Comparison of ENCODE assay signal across 8 cellular contexts in the genomic region with DNA sequence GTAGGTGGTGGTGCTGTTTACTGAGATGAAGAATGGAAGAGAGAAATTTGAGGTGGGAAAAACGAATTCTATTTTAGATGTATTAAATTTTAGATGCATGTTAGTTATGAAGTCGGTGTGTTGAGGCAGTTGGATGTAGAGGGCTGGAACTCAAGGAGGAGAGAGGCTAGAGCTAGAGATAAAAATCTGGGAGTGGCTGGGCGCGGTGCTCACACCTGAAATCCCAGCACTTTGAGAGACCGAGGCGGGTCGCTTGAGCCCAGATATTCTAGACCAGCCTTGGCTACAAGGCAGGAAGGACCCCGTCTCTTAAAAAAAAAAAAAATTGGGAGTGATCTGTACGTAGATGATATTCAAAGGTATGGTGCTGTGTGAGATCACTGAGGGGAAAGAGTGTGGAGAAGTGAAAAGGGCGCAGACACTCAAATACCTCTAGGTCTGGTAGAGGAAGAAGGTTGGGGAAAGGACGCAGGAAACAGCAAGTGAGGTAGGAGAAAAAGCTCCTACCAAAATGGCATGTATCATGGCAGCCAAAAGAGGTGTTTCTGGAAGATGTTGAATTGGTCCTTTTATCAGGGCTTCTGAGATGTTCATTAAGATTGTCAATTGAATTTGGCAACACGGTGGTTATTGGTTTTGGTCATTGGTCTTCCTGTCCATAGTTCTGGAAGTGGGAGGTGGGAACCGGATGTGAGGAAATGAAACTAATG. TPM values are rescaled to one million over a fixed set of nuclear protein-coding genes. Genes with fewer than 3 reads are reported as not detected.
DNase-seq lines count a peak whose midpoint lies in the region; ATAC-seq and TF ChIP-seq lines count a peak whose summit lies in the region.

No MANE protein-coding gene starts in this region.

- in situ Hi-C loops in GM13976 (cut with MboI; ENCODE audit: low sequenced_read_pairs, unreplicated experiment): no loop called here

- 25 to 28% methylated on average over 13 of the region's 13 CpGs for WGBS in ectodermal cell, 2 experiments

- H3K27me3 ChIP-seq in NT2/D1 (ENCODE audit: insufficient read depth, insufficient read length) (no peaks in the 10 kb centered on the region), ectodermal cell (ENCODE audit: control insufficient read depth, insufficient read depth, low read length, poor library complexity, severe bottlenecking) (no peaks in the 10 kb centered on the region), neutrophil (no peaks in the 10 kb centered on the region)

- DNase-seq in ELR (ENCODE audit: low read depth): peak; percentile 20
- no peak for DNase-seq in NT2/D1 (ENCODE audit: low read depth, low spot score)
- no peak for DNase-seq in GM13976 (ENCODE audit: low spot score)
- no peak for DNase-seq in NCI-H2029 treated with DMSO at 0.1 percent for 48 hours (lab: John Stamatoyannopoulos, UW)

- peak overlapping the region; percentile 95 for H3K9ac ChIP-seq in NT2/D1 (ENCODE audit: insufficient read length, low read depth)

- no peak for TF ChIP-seq CTCF in neutrophil (IDR thresholded peaks at IDR 0.05)
- TF ChIP-seq CTCF in GM13976 (IDR thresholded peaks at IDR 0.05; ENCODE audit: borderline replicate concordance, control extremely low read depth, extremely low read depth, insufficient read depth, missing control alignments): no peak

- H3K4me1 ChIP-seq in NT2/D1 (ENCODE audit: insufficient read depth, insufficient read length) (no peaks in the 10 kb centered on the region), ectodermal cell (ENCODE audit: control insufficient read depth, insufficient read depth, low read length) (peaks cover 7% of the 10 kb centered on the region), neutrophil (ENCODE audit: control insufficient read depth in 1 of 2, insufficient read depth in 1 of 2, low read depth in 1 of 2, low read length in 1 of 2) (peaks cover 17 to 23% of the 10 kb centered on the region in 2 experiments)

- H3K4me3 ChIP-seq in NT2/D1 (ENCODE audit: insufficient read length, low read depth) (peak overlapping the region; percentile 94), ectodermal cell (ENCODE audit: insufficient read depth, low read depth, low read length) (peak overlapping the region; percentile 99), neutrophil (ENCODE audit: low read depth in 1 of 2, low read length in 1 of 2) (peak overlapping the region; percentile 80 to 88)

- ATAC-seq in GM19467 (IDR thresholded peaks at IDR 0.05; ENCODE audit: unreplicated experiment) (no peak), HG02852 (IDR thresholded peaks at IDR 0.05; ENCODE audit: unreplicated experiment) (no peak)

- H3K27ac ChIP-seq in ectodermal cell (ENCODE audit: insufficient read depth, low read depth, low read length, poor library complexity, severe bottlenecking) (no peak overlapping the region), neutrophil (peak overlapping the region; percentile 79)

- H3K9me3 ChIP-seq in NT2/D1 (ENCODE audit: insufficient read depth, low read length) (no peaks in the 10 kb centered on the region), ectodermal cell (ENCODE audit: control insufficient read depth, low read length) (no peaks in the 10 kb centered on the region), neutrophil (no peaks in the 10 kb centered on the region)

- H3K36me3 ChIP-seq in NT2/D1 (ENCODE audit: insufficient read depth, insufficient read length, low read length): peaks cover 12% of the 10 kb centered on the region
- H3K36me3 ChIP-seq in ectodermal cell (ENCODE audit: control insufficient read depth, insufficient read depth, low read length): no peaks in the 10 kb centered on the region
- no peaks in the 10 kb centered on the region for H3K36me3 ChIP-seq in neutrophil

RNA-seq across cellular contexts. Expression of gene YEATS2, which starts 1.8 kb away (rescaled TPM):
- polyA plus RNA-seq in ectodermal cell (2013, experiment 1 of 4): 62.2 TPM
- polyA plus RNA-seq in ectodermal cell (2013, experiment 2 of 4): 65.1 TPM
- 50.1 TPM for polyA plus RNA-seq in ectodermal cell (2013, experiment 3 of 4)
- 56.8 TPM for polyA plus RNA-seq in ectodermal cell (2013, experiment 4 of 4)
